8 cellular contexts compared by ENCODE assay signal in genomic region chr3:136194409-136195257, GRCh38. TPM values are rescaled to one million over a fixed set of nuclear protein-coding genes. Genes with fewer than 3 reads are reported as not detected.
DNase-seq lines count a peak whose midpoint lies in the region; ATAC-seq, FAIRE-seq and TF ChIP-seq lines count a peak whose summit lies in the region.

No MANE protein-coding gene starts in this region.

- H3K4me1 Mint-ChIP-seq in T-helper 1 cell treated with Interleukin-12 subunit alpha and Interleukin-12 subunit beta and Interleukin-4 antibody, amounts not matched to agents 30 μg/mL and 1 μg/mL, for 36 hours (ENCODE audit: low read depth), result peaks cover 45% of the 10 kb centered on the region
- H3K4me1 Mint-ChIP-seq in astrocyte (ENCODE audit: low read depth, unreplicated experiment), result peaks cover 16% of the 10 kb centered on the region

- peak; percentile 48 to 57 for DNase-seq in NCI-H524 (lab: John Stamatoyannopoulos, UW)
- no peak for DNase-seq in NCI-H524 treated with DMSO at 0.1 percent for 48 hours (lab: John Stamatoyannopoulos, UW)
- no peak for DNase-seq in astrocyte (ENCODE audit: low read depth)
- peak; percentile 40 to 56 for DNase-seq in stimulated activated CD4-positive, alpha-beta T cell treated with anti-CD3 and anti-CD28 coated beads, Interleukin-15, amount 100 ng/mL, for 48 hours (ENCODE audit: low read depth in 2 of 2)
- no peak for DNase-seq in cortex of kidney (lab: John Stamatoyannopoulos, UW)

- peak overlapping the region; percentile 90 for H3K4me3 ChIP-seq in astrocyte (ENCODE audit: insufficient read depth, low read depth, low read length)
- peak overlapping the region; percentile 80 for H3K4me3 ChIP-seq in iPS-18c (ENCODE audit: insufficient read depth, low read depth, low read length)

- H3K36me3 ChIP-seq in astrocyte (ENCODE audit: insufficient read depth, low read length), result no peaks in the 10 kb centered on the region

- H3K9me3 Mint-ChIP-seq in T-helper 1 cell treated with Interleukin-12 subunit alpha and Interleukin-12 subunit beta and Interleukin-4 antibody, amounts not matched to agents 30 μg/mL and 1 μg/mL, for 36 hours, result no peaks in the 10 kb centered on the region
- H3K9me3 Mint-ChIP-seq in astrocyte (ENCODE audit: unreplicated experiment), result no peaks in the 10 kb centered on the region

- no peak for TF ChIP-seq CTCF in astrocyte (IDR thresholded peaks at IDR 0.05; ENCODE audit: insufficient read depth, low read depth, low read length)

- FAIRE-seq in astrocyte (lab: Jason Lieb, UNC), result no peak

- H3K27ac ChIP-seq in astrocyte (ENCODE audit: low read depth, low read length), result peak overlapping the region; percentile 98

- H4K20me1 ChIP-seq in astrocyte (ENCODE audit: insufficient read depth, low read length), result peaks cover 56% of the 10 kb centered on the region

- peak overlapping the region; percentile 96 for H3K27ac Mint-ChIP-seq in T-helper 1 cell treated with Interleukin-12 subunit alpha and Interleukin-12 subunit beta and Interleukin-4 antibody, amounts not matched to agents 30 μg/mL and 1 μg/mL, for 36 hours
- peak overlapping the region; percentile 97 for H3K27ac Mint-ChIP-seq in astrocyte (ENCODE audit: unreplicated experiment)

- H2AFZ ChIP-seq in astrocyte (ENCODE audit: low read depth, low read length), result no peak overlapping the region

- no peaks in the 10 kb centered on the region for H3K27me3 ChIP-seq in astrocyte (ENCODE audit: insufficient read depth, low read length)

- peak overlapping the region; percentile 91 for H3K9ac ChIP-seq in astrocyte (ENCODE audit: low read length)

- no peak for ATAC-seq in GM21619 (IDR thresholded peaks at IDR 0.05; ENCODE audit: unreplicated experiment)

- peaks cover 37% of the 10 kb centered on the region for H3K36me3 Mint-ChIP-seq in T-helper 1 cell treated with Interleukin-12 subunit alpha and Interleukin-12 subunit beta and Interleukin-4 antibody, amounts not matched to agents 30 μg/mL and 1 μg/mL, for 36 hours (ENCODE audit: low read depth)
- peaks cover 8% of the 10 kb centered on the region for H3K36me3 Mint-ChIP-seq in astrocyte (ENCODE audit: low read depth, unreplicated experiment)

- H3K4me1 ChIP-seq in astrocyte (ENCODE audit: insufficient read depth, low read length), result peaks cover 10% of the 10 kb centered on the region

- peak overlapping the region; percentile 93 for H3K4me3 Mint-ChIP-seq in T-helper 1 cell treated with Interleukin-12 subunit alpha and Interleukin-12 subunit beta and Interleukin-4 antibody, amounts not matched to agents 30 μg/mL and 1 μg/mL, for 36 hours
- peak overlapping the region; percentile 100 for H3K4me3 Mint-ChIP-seq in astrocyte (ENCODE audit: unreplicated experiment)

- H3K9me3 ChIP-seq in astrocyte (ENCODE audit: insufficient read depth, low read depth, low read length) (no peaks in the 10 kb centered on the region), iPS-18c (ENCODE audit: control insufficient read depth, insufficient read depth, low read length) (no peaks in the 10 kb centered on the region)

- H3K4me2 ChIP-seq in astrocyte (ENCODE audit: low read length), result peak overlapping the region; percentile 90

- peaks cover 65% of the 10 kb centered on the region for H3K79me2 ChIP-seq in astrocyte (ENCODE audit: insufficient read depth, low read length)

- peaks cover 4% of the 10 kb centered on the region for H3K27me3 Mint-ChIP-seq in T-helper 1 cell treated with Interleukin-12 subunit alpha and Interleukin-12 subunit beta and Interleukin-4 antibody, amounts not matched to agents 30 μg/mL and 1 μg/mL, for 36 hours (ENCODE audit: low read depth)
- H3K27me3 Mint-ChIP-seq in astrocyte (ENCODE audit: low read depth, unreplicated experiment), result no peaks in the 10 kb centered on the region

RNA-seq across cellular contexts. Expression of gene MSL2, which starts 1.5 kb away (rescaled TPM):
- total RNA-seq in astrocyte, result 20.1 TPM in 2 replicates

RNA-seq across cellular contexts. Expression of gene PCCB, which starts 55.5 kb away (rescaled TPM):
- total RNA-seq in astrocyte, result 41.3 and 41.6 TPM in 2 replicates

Comparison
In these comparisons a context has a peak if more than half of its experiments do, and no peak if none do; other contexts are left out.
1. DNase-seq: peak in NCI-H524 (2 of 2) and stimulated activated CD4-positive, alpha-beta T cell treated with anti-CD3 and anti-CD28 coated beads, Interleukin-15, amount 100 ng/mL, for 48 hours (2 of 2); none in NCI-H524 treated with DMSO at 0.1 percent for 48 hours (single experiment), astrocyte (single experiment) and cortex of kidney (single experiment).